12 cellular contexts compared by ENCODE assay signal in the genomic region with DNA sequence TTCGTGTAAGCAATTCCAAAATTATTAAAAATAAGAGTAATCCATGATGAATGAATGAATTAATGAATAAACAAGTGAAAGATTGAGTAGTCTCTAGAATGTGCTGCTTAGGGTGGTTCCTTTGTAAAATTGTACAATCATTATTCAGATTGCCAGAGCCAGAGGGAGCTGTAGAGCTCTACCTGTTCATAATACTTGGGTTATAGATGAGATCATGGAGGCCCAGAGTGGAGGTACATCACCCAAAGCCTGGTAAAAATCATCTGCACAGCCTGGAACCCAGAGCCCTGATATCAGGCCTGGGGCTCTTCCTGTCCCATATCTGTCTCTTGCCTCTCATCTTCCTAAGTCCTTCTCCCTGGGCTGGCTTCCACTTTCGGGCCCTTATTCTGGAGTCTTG.
DNase-seq lines count a peak whose midpoint lies in the region; FAIRE-seq and TF ChIP-seq lines count a peak whose summit lies in the region.
"Had no signal": no experiment of that assay in that cellular context is flagged by ENCODE, and none has a peak within 500 bp of the region (broad histone marks: within the 10 kb centered on the region; RNA-seq: fewer than 3 reads in every experiment).

No MANE protein-coding gene starts in this region.

- WGBS in spleen, 5 donors = 79 to 97% (median 86%) methylated on average over 2 of the region's 2 CpGs

- H3K4me1 Mint-ChIP-seq in activated naive CD4-positive, alpha-beta T cell treated with anti-CD3 and anti-CD28 coated beads, Interleukin-2, amount 50 U/mL, for 24 hours = peaks cover 63% of the 10 kb centered on the region
- H3K4me1 Mint-ChIP-seq in activated T-helper 1 cell treated with anti-CD3 and anti-CD28 coated beads, Interleukin-12 subunit alpha, Interleukin-12 subunit beta, Interleukin-2, Interleukin-4 antibody, amounts not matched to agents 30 ng/mL and 10 ng/mL and 1 ng/mL, durations not matched to agents 14 hours and 24 hours and 36 hours (ENCODE audit: low read depth) = peaks cover 50% of the 10 kb centered on the region

- peaks cover 9% of the 10 kb centered on the region for H3K36me3 Mint-ChIP-seq in activated naive CD4-positive, alpha-beta T cell treated with anti-CD3 and anti-CD28 coated beads, Interleukin-2, amount 50 U/mL, for 24 hours
- peaks cover 33% of the 10 kb centered on the region for H3K36me3 Mint-ChIP-seq in activated T-helper 1 cell treated with anti-CD3 and anti-CD28 coated beads, Interleukin-12 subunit alpha, Interleukin-12 subunit beta, Interleukin-2, Interleukin-4 antibody, amounts not matched to agents 30 ng/mL and 10 ng/mL and 1 ng/mL, durations not matched to agents 14 hours and 24 hours and 36 hours (ENCODE audit: low read depth)

- H3K4me3 ChIP-seq in bronchial epithelial cell (ENCODE audit: low read depth, low read length) (no peak overlapping the region), spleen (no peak overlapping the region)
- H3K4me3 ChIP-seq: SJCRH30, tibial nerve had no signal

- H3K36me3 ChIP-seq in bronchial epithelial cell (ENCODE audit: control insufficient read depth, insufficient read depth, low read length) (no peaks in the 10 kb centered on the region), spleen (no peaks in the 10 kb centered on the region)
- H3K36me3 ChIP-seq: SJCRH30, tibial nerve had no signal

- TF ChIP-seq CTCF in bronchial epithelial cell (IDR thresholded peaks at IDR 0.05; ENCODE audit: insufficient read depth, low read length, severe bottlenecking) (peak; percentile 40), spleen (IDR thresholded peaks at IDR 0.05 in 8 of 11, conservative IDR thresholded peaks at IDR 0.05 in 3 of 11) (peak in 6 of 11 experiments; percentile 6 to 42 (median 36))

- H3K27ac ChIP-seq in spleen = peak overlapping the region in 1 of 8 donors; percentile 45
- H3K27ac ChIP-seq: SJCRH30, tibial nerve had no signal

- FAIRE-seq in bronchial epithelial cell (lab: Jason Lieb, UNC) = no peak

- peak overlapping the region; percentile 53 for H3K27ac Mint-ChIP-seq in activated naive CD4-positive, alpha-beta T cell treated with anti-CD3 and anti-CD28 coated beads, Interleukin-2, amount 50 U/mL, for 24 hours
- no peak overlapping the region for H3K27ac Mint-ChIP-seq in activated T-helper 1 cell treated with anti-CD3 and anti-CD28 coated beads, Interleukin-12 subunit alpha, Interleukin-12 subunit beta, Interleukin-2, Interleukin-4 antibody, amounts not matched to agents 30 ng/mL and 10 ng/mL and 1 ng/mL, durations not matched to agents 14 hours and 24 hours and 36 hours

- peaks cover 2 to 24% (median 7%) of the 10 kb centered on the region in 6 donors for H3K4me1 ChIP-seq in spleen

- H3K9me3 ChIP-seq in spleen = peaks cover 0 to 11% (median 4%) of the 10 kb centered on the region in 8 donors

- H3K4me3 Mint-ChIP-seq in activated naive CD4-positive, alpha-beta T cell treated with anti-CD3 and anti-CD28 coated beads, Interleukin-2, amount 50 U/mL, for 24 hours = no peak overlapping the region
- no peak overlapping the region for H3K4me3 Mint-ChIP-seq in activated T-helper 1 cell treated with anti-CD3 and anti-CD28 coated beads, Interleukin-12 subunit alpha, Interleukin-12 subunit beta, Interleukin-2, Interleukin-4 antibody, amounts not matched to agents 30 ng/mL and 10 ng/mL and 1 ng/mL, durations not matched to agents 14 hours and 24 hours and 36 hours

- H3K9me3 Mint-ChIP-seq in activated naive CD4-positive, alpha-beta T cell treated with anti-CD3 and anti-CD28 coated beads, Interleukin-2, amount 50 U/mL, for 24 hours = peaks cover 14% of the 10 kb centered on the region
- peaks cover 40% of the 10 kb centered on the region for H3K9me3 Mint-ChIP-seq in activated T-helper 1 cell treated with anti-CD3 and anti-CD28 coated beads, Interleukin-12 subunit alpha, Interleukin-12 subunit beta, Interleukin-2, Interleukin-4 antibody, amounts not matched to agents 30 ng/mL and 10 ng/mL and 1 ng/mL, durations not matched to agents 14 hours and 24 hours and 36 hours

- TF ChIP-seq POLR2A in spleen (IDR thresholded peaks at IDR 0.05) = no peak

- no peak for DNase-seq in activated naive CD4-positive, alpha-beta T cell (lab: John Stamatoyannopoulos, UW)
- DNase-seq in Kasumi-1 (lab: John Stamatoyannopoulos, UW) = peak; percentile 10 to 13
- DNase-seq in bronchial epithelial cell (ENCODE audit: low read depth) = peak; percentile 12
- no peak for DNase-seq in spleen
- no peak for DNase-seq in activated T-helper 1 cell treated with anti-CD3 and anti-CD28 coated beads, Interleukin-12 subunit alpha, Interleukin-12 subunit beta, Interleukin-2, Interleukin-4 antibody, amounts not matched to agents 30 ng/mL and 10 ng/mL and 1 ng/mL, durations not matched to agents 14 hours and 24 hours and 36 hours (ENCODE audit: low spot score)
- DNase-seq in EL = no peak
- no peak for DNase-seq in NCI-H2081 treated with DMSO at 0.1 percent for 48 hours (lab: John Stamatoyannopoulos, UW)
- DNase-seq: cortex of kidney, MV-4-11, SJCRH30 had no signal

- H3K27me3 ChIP-seq in bronchial epithelial cell (ENCODE audit: control insufficient read depth, insufficient read depth, low read length) (peaks cover 7% of the 10 kb centered on the region), spleen (replicated peaks in 1 of 7) (peaks cover 0 to 20% (median 0%) of the 10 kb centered on the region in 7 donors)
- H3K27me3 ChIP-seq: SJCRH30, tibial nerve had no signal

- peaks cover 4% of the 10 kb centered on the region for H3K27me3 Mint-ChIP-seq in activated naive CD4-positive, alpha-beta T cell treated with anti-CD3 and anti-CD28 coated beads, Interleukin-2, amount 50 U/mL, for 24 hours
- peaks cover 4% of the 10 kb centered on the region for H3K27me3 Mint-ChIP-seq in activated T-helper 1 cell treated with anti-CD3 and anti-CD28 coated beads, Interleukin-12 subunit alpha, Interleukin-12 subunit beta, Interleukin-2, Interleukin-4 antibody, amounts not matched to agents 30 ng/mL and 10 ng/mL and 1 ng/mL, durations not matched to agents 14 hours and 24 hours and 36 hours (ENCODE audit: insufficient read depth)

- intact Hi-C loops in spleen (cut with DNase I; ENCODE audit: low total_unique reads) = no loop called here
- intact Hi-C loops in activated T-helper 1 cell treated with anti-CD3 and anti-CD28 coated beads, Interleukin-12 subunit alpha, Interleukin-12 subunit beta, Interleukin-2, Interleukin-4 antibody, amounts not matched to agents 30 ng/mL and 10 ng/mL and 1 ng/mL, durations not matched to agents 14 hours and 24 hours and 36 hours (cut with micrococcal nuclease) = loop anchor here (10.0 kb wide), 1 partner anchor 935 kb away; no protein-coding TSS in a partner anchor

Comparison
In these comparisons a context has a peak if more than half of its experiments do, and no peak if none do; other contexts are left out.
1. DNase-seq: peak in Kasumi-1 (2 of 2) and bronchial epithelial cell (single experiment); none in activated naive CD4-positive, alpha-beta T cell (0 of 4), spleen (single experiment), activated T-helper 1 cell treated with anti-CD3 and anti-CD28 coated beads, Interleukin-12 subunit alpha, Interleukin-12 subunit beta, Interleukin-2, Interleukin-4 antibody, amounts not matched to agents 30 ng/mL and 10 ng/mL and 1 ng/mL, durations not matched to agents 14 hours and 24 hours and 36 hours (single experiment), EL (single experiment) and NCI-H2081 treated with DMSO at 0.1 percent for 48 hours (single experiment).